ENCODE assay signal across 15 cellular contexts in the genomic region with DNA sequence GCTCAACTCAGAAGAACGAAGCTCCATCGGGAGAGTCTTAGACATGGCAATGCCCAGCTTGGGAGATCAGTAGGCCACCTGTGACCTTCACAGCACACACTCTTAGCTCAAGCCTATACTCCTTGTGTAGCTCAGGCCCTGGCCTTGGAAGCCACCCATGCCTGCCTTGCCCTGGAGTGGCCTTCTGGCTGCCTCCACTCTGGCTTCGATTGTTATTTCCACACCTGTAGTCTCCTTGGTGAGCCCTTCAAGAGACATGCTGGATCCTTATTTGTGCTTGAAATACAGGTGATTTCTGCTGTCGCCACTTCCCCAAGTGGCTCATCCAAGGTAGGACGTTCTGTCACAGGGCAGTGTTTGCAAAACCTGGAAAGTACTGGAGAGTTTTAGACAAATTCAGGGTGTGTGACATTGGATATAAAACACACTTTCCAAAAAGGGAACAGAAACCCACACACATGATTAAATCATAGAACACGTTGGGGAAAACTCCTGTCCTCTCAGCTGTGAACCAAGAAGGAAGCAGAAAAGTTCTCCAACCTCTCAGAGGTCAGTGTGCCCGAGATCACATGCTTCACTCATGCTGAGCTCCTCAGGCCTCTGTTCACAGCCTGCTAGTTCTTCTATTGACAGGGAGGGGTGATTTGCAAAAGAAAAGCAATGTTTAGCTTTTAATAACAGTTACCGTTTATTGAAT.
A peak's percentile ranks its signal among the peaks of the same experiment; 100 is the strongest.
DNase-seq lines count a peak whose midpoint lies in the region; ATAC-seq, FAIRE-seq and TF ChIP-seq lines count a peak whose summit lies in the region.
"Had no signal": no experiment of that assay in that cellular context is flagged by ENCODE, and none has a peak within 500 bp of the region (broad histone marks: within the 10 kb centered on the region; RNA-seq: fewer than 3 reads in every experiment).

No MANE protein-coding gene starts in this region.

- intact Hi-C loops in CD4-positive, alpha-beta memory T cell (cut with micrococcal nuclease), result no loop called here

- no peaks in the 10 kb centered on the region for H3K9me3 ChIP-seq in CD4-positive, alpha-beta memory T cell (ENCODE audit: control insufficient read depth in 1 of 2, low read length in 2 of 2)
- H3K9me3 ChIP-seq: thoracic aorta had no signal

- H3K4me1 ChIP-seq in CD4-positive, alpha-beta memory T cell (ENCODE audit: insufficient read depth, low read length), result no peaks in the 10 kb centered on the region

- H3K27me3 Mint-ChIP-seq in effector memory CD8-positive, alpha-beta T cell, result no peaks in the 10 kb centered on the region
- peaks cover 1 to 2% of the 10 kb centered on the region in 2 donors for H3K27me3 Mint-ChIP-seq in CD4-positive, alpha-beta memory T cell

- no peak overlapping the region for H3K27ac ChIP-seq in CD4-positive, alpha-beta memory T cell (ENCODE audit: low read depth, low read length)
- H3K27ac ChIP-seq: SJCRH30, thoracic aorta had no signal

- no peaks in the 10 kb centered on the region for H3K9me3 Mint-ChIP-seq in effector memory CD8-positive, alpha-beta T cell
- peaks cover 0 to 10% (median 4%) of the 10 kb centered on the region in 8 donors for H3K9me3 Mint-ChIP-seq in CD4-positive, alpha-beta memory T cell

- TF ChIP-seq CTCF in GM10266 (IDR thresholded peaks at IDR 0.05; ENCODE audit: control insufficient read depth, insufficient read depth, low read depth, missing control alignments) (no peak), D721Med (IDR thresholded peaks at IDR 0.05; ENCODE audit: insufficient read depth, missing control alignments) (no peak)

- peak overlapping the region in 1 of 2 donors; percentile 4 for H3K27ac Mint-ChIP-seq in effector memory CD8-positive, alpha-beta T cell
- H3K27ac Mint-ChIP-seq in CD4-positive, alpha-beta memory T cell, result no peak overlapping the region
- H3K27ac Mint-ChIP-seq: activated T-helper 2 cell treated with anti-CD3 and anti-CD28 coated beads, Interferon-gamma antibody, Interleukin-2, Interleukin-4, amounts not matched to agents 10 μg/mL and 5 μg/mL and 100 μg/mL, durations not matched to agents 14 hours and 24 hours and 36 hours; B cell had no signal

- POLR2A ChIA-PET in CD4-positive, alpha-beta memory T cell (lab: Charles Lee; ENCODE audit: partially characterized antibody), result interaction anchor here (0.6 kb wide), 1 partner anchor 377 kb away, joined by 3 read pairs; no protein-coding TSS in a partner anchor

- H3K36me3 Mint-ChIP-seq in effector memory CD8-positive, alpha-beta T cell (ENCODE audit: insufficient read depth), result no peaks in the 10 kb centered on the region
- H3K36me3 Mint-ChIP-seq in CD4-positive, alpha-beta memory T cell, result peaks cover 0 to 7% of the 10 kb centered on the region in 2 donors

- H3K27me3 ChIP-seq in CD4-positive, alpha-beta memory T cell (ENCODE audit: insufficient read depth, low read length), result no peaks in the 10 kb centered on the region
- H3K27me3 ChIP-seq: SJCRH30 had no signal

- no peak overlapping the region for H3K4me3 Mint-ChIP-seq in effector memory CD8-positive, alpha-beta T cell
- no peak overlapping the region for H3K4me3 Mint-ChIP-seq in CD4-positive, alpha-beta memory T cell
- H3K4me3 Mint-ChIP-seq: B cell had no signal

- no peak for FAIRE-seq in D721Med (lab: Jason Lieb, UNC)

- ATAC-seq in GM19463 (IDR thresholded peaks at IDR 0.05; ENCODE audit: unreplicated experiment) (peak; percentile 77), HG03108 (IDR thresholded peaks at IDR 0.05; ENCODE audit: unreplicated experiment) (peak; percentile 79), HG02623 (IDR thresholded peaks at IDR 0.05; ENCODE audit: unreplicated experiment) (no peak)
- peak; percentile 19 for ATAC-seq in effector memory CD8-positive, alpha-beta T cell (replicated peaks)

- CTCF ChIA-PET in CD4-positive, alpha-beta memory T cell (lab: Charles Lee; ENCODE audit: partially characterized antibody), result interaction anchor here (1.2 kb wide), 1 partner anchor 22 kb away, joined by 3 read pairs; no protein-coding TSS in a partner anchor

- H3K4me1 Mint-ChIP-seq in effector memory CD8-positive, alpha-beta T cell (ENCODE audit: low read depth in 2 of 2), result no peaks in the 10 kb centered on the region
- no peaks in the 10 kb centered on the region for H3K4me1 Mint-ChIP-seq in CD4-positive, alpha-beta memory T cell

- H3K36me3 ChIP-seq in CD4-positive, alpha-beta memory T cell (ENCODE audit: insufficient read depth, low read length), result no peaks in the 10 kb centered on the region
- H3K36me3 ChIP-seq: SJCRH30, thoracic aorta had no signal

- DNase-seq in GM10266 (ENCODE audit: extremely low spot score) (peak; percentile 11), D721Med (ENCODE audit: insufficient read length, low spot score) (no peak), NCI-H1417 (lab: John Stamatoyannopoulos, UW) (no peak)
- no peak for DNase-seq in effector memory CD8-positive, alpha-beta T cell
- DNase-seq in CD4-positive, alpha-beta memory T cell, result no peak
- DNase-seq: activated CD4-positive, alpha-beta T cell treated with anti-CD3 and anti-CD28 coated beads for 1 hour; GF-D8; NCI-H510A; SJCRH30 had no signal

- no peak overlapping the region for H3K4me3 ChIP-seq in CD4-positive, alpha-beta memory T cell (ENCODE audit: low read length in 2 of 2)
- H3K4me3 ChIP-seq: SJCRH30, thoracic aorta had no signal
